ENCODE assay signal across 1 cellular context in the genomic region with DNA sequence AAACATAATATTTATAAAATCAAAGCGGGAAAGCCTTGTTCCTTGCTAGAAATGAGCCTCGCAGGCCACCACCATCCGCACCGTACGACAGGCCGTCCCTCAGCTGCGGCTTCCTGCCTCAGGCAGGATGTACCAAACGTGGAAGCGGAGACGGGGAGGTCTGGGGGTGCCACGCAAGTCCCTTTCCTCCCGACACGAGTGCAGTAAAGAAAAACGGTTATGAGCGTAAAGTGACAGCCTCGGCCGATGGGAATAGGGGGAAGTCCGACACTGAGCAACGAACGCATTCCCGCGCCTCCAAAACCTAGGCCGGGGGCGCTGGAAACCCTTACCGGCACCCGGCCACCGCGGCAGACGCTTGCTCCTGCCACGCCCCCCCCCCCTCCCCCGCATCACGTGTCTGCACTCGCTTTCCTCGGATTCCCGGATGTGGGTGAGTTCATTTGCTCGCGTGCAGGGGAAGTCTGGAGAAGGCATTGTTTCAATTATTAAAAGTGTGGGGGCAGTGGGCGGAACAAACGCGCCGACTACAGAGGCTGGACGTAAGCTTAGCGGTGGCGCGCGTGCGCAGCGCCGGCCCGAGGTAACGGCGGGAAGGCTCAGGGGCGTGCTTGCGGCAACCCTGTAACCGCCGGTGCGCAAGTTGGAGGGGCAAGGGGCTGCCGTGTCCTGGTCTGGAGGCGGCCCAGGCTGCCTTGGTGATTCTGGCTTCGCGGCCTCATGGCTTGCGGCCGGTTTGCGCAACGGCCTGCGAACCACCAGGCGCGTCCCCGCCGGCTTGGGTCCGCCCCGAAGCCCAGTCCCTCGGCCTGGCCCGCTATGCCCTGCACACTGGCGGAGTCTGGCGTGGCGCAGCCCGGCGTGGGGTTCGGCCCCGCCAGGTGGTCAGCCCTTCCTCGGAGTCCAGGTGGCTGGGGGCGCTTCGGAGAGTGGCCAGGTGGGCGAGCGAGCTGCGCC.
TF ChIP-seq lines count a peak whose summit lies in the region.

A gene with protein sequence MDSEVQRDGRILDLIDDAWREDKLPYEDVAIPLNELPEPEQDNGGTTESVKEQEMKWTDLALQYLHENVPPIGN (minus strand): TSS at position 366 of the 957 bp plus-strand sequence. CDS start 3,081 bp downstream, outside the sequence.
A gene (plus strand): TSS at position 438 of the 957 bp plus-strand sequence. CDS start 9,264 bp downstream, outside the sequence.

TF ChIP-seq in HepG2, 621 proteins besides CTCF, POLR2A, EP300 and RAD21 (continued from another document and continues in another):
- TF ChIP-seq JUNB (CRISPR knock-in tag; IDR thresholded peaks at IDR 0.05; ENCODE audit: borderline replicate concordance) (no peak; the same call in 1 of the 2 replicates), ZNF354B (CRISPR knock-in tag; IDR thresholded peaks at IDR 0.05) (no peak), JARID2 (CRISPR knock-in tag; IDR thresholded peaks at IDR 0.05; ENCODE audit: insufficient replicate concordance) (peak; percentile 61), ZNF160 (CRISPR knock-in tag; IDR thresholded peaks at IDR 0.05) (no peak), GATAD2A (CRISPR knock-in tag; IDR thresholded peaks at IDR 0.05) (no peak; the same call in 1 of the 2 replicates), ZNF335 (CRISPR knock-in tag; IDR thresholded peaks at IDR 0.05) (0 out of 2 replicates have a peak, but pooled peaks have one; percentile 58), RFXAP (CRISPR knock-in tag; IDR thresholded peaks at IDR 0.05; ENCODE audit: borderline replicate concordance) (peak; percentile 49; the same call in 1 of the 2 replicates), ATF7 (IDR thresholded peaks at IDR 0.05) (peak; percentile 56), ATF7 (CRISPR knock-in tag; IDR thresholded peaks at IDR 0.05) (no peak), RBM22 (optimal IDR thresholded peaks at IDR 0.05; ENCODE audit: low read length) (no peak), ESRRA (CRISPR knock-in tag; IDR thresholded peaks at IDR 0.05; ENCODE audit: low read depth) (no peak; the same call in none of the 2 replicates), ZNF780A (CRISPR knock-in tag; IDR thresholded peaks at IDR 0.05) (0 out of 2 replicates have a peak, but pooled peaks have one; percentile 51), MTF2 (CRISPR knock-in tag; IDR thresholded peaks at IDR 0.05; ENCODE audit: borderline replicate concordance) (no peak), CBX2 (IDR thresholded peaks at IDR 0.05; ENCODE audit: low read depth, low read length) (no peak), CBX2 (CRISPR knock-in tag; IDR thresholded peaks at IDR 0.05; ENCODE audit: low read depth) (0 out of 2 replicates have a peak, but pooled peaks have one; percentile 69), MATR3 (CRISPR knock-in tag; IDR thresholded peaks at IDR 0.05) (peak; percentile 28; the same call in 1 of the 2 replicates), ZMYM3 (CRISPR knock-in tag; IDR thresholded peaks at IDR 0.05) (no peak; the same call in 1 of the 2 replicates), SNAI1 (CRISPR knock-in tag; IDR thresholded peaks at IDR 0.05; ENCODE audit: borderline replicate concordance) (0 out of 2 replicates have a peak, but pooled peaks have one; percentile 71), ZNF138 (CRISPR knock-in tag; IDR thresholded peaks at IDR 0.05; ENCODE audit: low read depth) (peak; percentile 86; the same call in 1 of the 2 replicates), KAT8 (CRISPR knock-in tag; IDR thresholded peaks at IDR 0.05) (peak; percentile 91), ZNF883 (CRISPR knock-in tag; IDR thresholded peaks at IDR 0.05; ENCODE audit: not compliant biosample characterization) (peak; percentile 89), AGO1 (IDR thresholded peaks at IDR 0.05; ENCODE audit: low read depth, low read length, poor library complexity, severe bottlenecking) (no peak), TBP (CRISPR knock-in tag; IDR thresholded peaks at IDR 0.05) (0 out of 2 replicates have a peak, but pooled peaks have one; percentile 57), ZNF792 (CRISPR knock-in tag; IDR thresholded peaks at IDR 0.05) (peak; percentile 72), DNMT3B (CRISPR knock-in tag; conservative IDR thresholded peaks at IDR 0.05) (0 out of 2 replicates have a peak, but pooled peaks have one; percentile 19), HNRNPUL1 (IDR thresholded peaks at IDR 0.05; ENCODE audit: low read depth, low read length) (peak; percentile 41; the same call in 1 of the 2 replicates), SRSF9 (IDR thresholded peaks at IDR 0.05; ENCODE audit: borderline replicate concordance, insufficient read depth, low read depth, low read length, poor library complexity, severe bottlenecking) (no peak), ZNF672 (CRISPR knock-in tag; IDR thresholded peaks at IDR 0.05) (no peak), KDM5A (IDR thresholded peaks at IDR 0.05; ENCODE audit: borderline replicate concordance, low read length) (peak; percentile 75; the same call in 1 of the 2 replicates), SOX13 (IDR thresholded peaks at IDR 0.05) (peak; percentile 90), SOX13 (CRISPR knock-in tag; conservative IDR thresholded peaks at IDR 0.05 in 1 of 2, IDR thresholded peaks at IDR 0.05 in 1 of 2) (peak in 1 of 2 experiments; percentile 92; a peak in 2 of 4 replicates), ZNF766 (CRISPR knock-in tag; IDR thresholded peaks at IDR 0.05; ENCODE audit: borderline replicate concordance) (0 out of 2 replicates have a peak, but pooled peaks have one; percentile 50), ZNF567 (CRISPR knock-in tag; IDR thresholded peaks at IDR 0.05; ENCODE audit: borderline replicate concordance) (no peak; the same call in 1 of the 2 replicates)
- TF ChIP-seq, protein P1, sequence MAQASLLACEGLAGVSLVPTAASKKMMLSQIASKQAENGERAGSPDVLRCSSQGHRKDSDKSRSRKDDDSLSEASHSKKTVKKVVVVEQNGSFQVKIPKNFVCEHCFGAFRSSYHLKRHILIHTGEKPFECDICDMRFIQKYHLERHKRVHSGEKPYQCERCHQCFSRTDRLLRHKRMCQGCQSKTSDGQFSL (CRISPR knock-in tag; IDR thresholded peaks at IDR 0.05) = peak; percentile 95
- TF ChIP-seq, protein P2, sequence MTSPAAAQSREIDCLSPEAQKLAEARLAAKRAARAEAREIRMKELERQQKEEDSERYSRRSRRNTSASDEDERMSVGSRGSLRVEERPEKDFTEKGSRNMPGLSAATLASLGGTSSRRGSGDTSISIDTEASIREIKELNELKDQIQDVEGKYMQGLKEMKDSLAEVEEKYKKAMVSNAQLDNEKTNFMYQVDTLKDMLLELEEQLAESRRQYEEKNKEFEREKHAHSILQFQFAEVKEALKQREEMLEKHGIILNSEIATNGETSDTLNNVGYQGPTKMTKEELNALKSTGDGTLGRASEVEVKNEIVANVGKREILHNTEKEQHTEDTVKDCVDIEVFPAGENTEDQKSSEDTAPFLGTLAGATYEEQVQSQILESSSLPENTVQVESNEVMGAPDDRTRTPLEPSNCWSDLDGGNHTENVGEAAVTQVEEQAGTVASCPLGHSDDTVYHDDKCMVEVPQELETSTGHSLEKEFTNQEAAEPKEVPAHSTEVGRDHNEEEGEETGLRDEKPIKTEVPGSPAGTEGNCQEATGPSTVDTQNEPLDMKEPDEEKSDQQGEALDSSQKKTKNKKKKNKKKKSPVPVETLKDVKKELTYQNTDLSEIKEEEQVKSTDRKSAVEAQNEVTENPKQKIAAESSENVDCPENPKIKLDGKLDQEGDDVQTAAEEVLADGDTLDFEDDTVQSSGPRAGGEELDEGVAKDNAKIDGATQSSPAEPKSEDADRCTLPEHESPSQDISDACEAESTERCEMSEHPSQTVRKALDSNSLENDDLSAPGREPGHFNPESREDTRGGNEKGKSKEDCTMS (CRISPR knock-in tag; conservative IDR thresholded peaks at IDR 0.05) = no peak
- TF ChIP-seq, protein P3, sequence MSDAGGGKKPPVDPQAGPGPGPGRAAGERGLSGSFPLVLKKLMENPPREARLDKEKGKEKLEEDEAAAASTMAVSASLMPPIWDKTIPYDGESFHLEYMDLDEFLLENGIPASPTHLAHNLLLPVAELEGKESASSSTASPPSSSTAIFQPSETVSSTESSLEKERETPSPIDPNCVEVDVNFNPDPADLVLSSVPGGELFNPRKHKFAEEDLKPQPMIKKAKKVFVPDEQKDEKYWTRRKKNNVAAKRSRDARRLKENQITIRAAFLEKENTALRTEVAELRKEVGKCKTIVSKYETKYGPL (CRISPR knock-in tag; IDR thresholded peaks at IDR 0.05) = no peak
- TF ChIP-seq, protein P4, sequence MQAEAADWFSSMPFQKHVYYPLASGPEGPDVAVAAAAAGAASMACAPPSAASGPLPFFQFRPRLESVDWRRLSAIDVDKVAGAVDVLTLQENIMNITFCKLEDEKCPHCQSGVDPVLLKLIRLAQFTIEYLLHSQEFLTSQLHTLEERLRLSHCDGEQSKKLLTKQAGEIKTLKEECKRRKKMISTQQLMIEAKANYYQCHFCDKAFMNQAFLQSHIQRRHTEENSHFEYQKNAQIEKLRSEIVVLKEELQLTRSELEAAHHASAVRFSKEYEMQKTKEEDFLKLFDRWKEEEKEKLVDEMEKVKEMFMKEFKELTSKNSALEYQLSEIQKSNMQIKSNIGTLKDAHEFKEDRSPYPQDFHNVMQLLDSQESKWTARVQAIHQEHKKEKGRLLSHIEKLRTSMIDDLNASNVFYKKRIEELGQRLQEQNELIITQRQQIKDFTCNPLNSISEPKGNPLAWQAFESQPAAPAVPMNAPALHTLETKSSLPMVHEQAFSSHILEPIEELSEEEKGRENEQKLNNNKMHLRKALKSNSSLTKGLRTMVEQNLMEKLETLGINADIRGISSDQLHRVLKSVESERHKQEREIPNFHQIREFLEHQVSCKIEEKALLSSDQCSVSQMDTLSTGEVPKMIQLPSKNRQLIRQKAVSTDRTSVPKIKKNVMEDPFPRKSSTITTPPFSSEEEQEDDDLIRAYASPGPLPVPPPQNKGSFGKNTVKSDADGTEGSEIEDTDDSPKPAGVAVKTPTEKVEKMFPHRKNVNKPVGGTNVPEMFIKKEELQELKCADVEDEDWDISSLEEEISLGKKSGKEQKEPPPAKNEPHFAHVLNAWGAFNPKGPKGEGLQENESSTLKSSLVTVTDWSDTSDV (CRISPR knock-in tag; IDR thresholded peaks at IDR 0.05) = no peak
- TF ChIP-seq, protein P5, sequence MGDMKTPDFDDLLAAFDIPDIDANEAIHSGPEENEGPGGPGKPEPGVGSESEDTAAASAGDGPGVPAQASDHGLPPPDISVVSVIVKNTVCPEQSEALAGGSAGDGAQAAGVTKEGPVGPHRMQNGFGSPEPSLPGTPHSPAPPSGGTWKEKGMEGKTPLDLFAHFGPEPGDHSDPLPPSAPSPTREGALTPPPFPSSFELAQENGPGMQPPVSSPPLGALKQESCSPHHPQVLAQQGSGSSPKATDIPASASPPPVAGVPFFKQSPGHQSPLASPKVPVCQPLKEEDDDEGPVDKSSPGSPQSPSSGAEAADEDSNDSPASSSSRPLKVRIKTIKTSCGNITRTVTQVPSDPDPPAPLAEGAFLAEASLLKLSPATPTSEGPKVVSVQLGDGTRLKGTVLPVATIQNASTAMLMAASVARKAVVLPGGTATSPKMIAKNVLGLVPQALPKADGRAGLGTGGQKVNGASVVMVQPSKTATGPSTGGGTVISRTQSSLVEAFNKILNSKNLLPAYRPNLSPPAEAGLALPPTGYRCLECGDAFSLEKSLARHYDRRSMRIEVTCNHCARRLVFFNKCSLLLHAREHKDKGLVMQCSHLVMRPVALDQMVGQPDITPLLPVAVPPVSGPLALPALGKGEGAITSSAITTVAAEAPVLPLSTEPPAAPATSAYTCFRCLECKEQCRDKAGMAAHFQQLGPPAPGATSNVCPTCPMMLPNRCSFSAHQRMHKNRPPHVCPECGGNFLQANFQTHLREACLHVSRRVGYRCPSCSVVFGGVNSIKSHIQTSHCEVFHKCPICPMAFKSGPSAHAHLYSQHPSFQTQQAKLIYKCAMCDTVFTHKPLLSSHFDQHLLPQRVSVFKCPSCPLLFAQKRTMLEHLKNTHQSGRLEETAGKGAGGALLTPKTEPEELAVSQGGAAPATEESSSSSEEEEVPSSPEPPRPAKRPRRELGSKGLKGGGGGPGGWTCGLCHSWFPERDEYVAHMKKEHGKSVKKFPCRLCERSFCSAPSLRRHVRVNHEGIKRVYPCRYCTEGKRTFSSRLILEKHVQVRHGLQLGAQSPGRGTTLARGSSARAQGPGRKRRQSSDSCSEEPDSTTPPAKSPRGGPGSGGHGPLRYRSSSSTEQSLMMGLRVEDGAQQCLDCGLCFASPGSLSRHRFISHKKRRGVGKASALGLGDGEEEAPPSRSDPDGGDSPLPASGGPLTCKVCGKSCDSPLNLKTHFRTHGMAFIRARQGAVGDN (CRISPR knock-in tag; IDR thresholded peaks at IDR 0.05) = peak; percentile 96
- TF ChIP-seq, protein P6, sequence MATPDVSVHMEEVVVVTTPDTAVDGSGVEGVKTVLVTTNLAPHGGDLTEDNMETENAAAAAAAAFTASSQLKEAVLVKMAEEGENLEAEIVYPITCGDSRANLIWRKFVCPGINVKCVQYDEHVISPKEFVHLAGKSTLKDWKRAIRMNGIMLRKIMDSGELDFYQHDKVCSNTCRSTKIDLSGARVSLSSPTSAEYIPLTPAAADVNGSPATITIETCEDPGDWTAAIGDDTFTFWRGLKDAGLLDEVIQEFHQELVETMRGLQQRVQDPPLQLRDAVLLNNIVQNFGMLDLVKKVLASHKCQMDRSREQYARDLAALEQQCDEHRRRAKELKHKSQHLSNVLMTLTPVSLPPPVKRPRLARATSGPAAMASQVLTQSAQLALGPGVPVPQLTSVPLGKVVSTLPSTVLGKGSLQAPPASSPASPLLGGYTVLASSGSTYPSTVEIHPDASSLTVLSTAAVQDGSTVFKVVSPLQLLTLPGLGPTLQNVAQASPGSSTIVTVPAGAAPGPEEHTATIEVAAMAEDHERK (CRISPR knock-in tag; IDR thresholded peaks at IDR 0.05; ENCODE audit: low read depth) = no peak; the same call in 1 of the 2 replicates
- TF ChIP-seq, protein P7, sequence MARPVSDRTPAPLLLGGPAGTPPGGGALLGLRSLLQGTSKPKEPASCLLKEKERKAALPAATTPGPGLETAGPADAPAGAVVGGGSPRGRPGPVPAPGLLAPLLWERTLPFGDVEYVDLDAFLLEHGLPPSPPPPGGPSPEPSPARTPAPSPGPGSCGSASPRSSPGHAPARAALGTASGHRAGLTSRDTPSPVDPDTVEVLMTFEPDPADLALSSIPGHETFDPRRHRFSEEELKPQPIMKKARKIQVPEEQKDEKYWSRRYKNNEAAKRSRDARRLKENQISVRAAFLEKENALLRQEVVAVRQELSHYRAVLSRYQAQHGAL (CRISPR knock-in tag; IDR thresholded peaks at IDR 0.05; ENCODE audit: not compliant biosample characterization) = peak; percentile 25
- TF ChIP-seq, protein P8, sequence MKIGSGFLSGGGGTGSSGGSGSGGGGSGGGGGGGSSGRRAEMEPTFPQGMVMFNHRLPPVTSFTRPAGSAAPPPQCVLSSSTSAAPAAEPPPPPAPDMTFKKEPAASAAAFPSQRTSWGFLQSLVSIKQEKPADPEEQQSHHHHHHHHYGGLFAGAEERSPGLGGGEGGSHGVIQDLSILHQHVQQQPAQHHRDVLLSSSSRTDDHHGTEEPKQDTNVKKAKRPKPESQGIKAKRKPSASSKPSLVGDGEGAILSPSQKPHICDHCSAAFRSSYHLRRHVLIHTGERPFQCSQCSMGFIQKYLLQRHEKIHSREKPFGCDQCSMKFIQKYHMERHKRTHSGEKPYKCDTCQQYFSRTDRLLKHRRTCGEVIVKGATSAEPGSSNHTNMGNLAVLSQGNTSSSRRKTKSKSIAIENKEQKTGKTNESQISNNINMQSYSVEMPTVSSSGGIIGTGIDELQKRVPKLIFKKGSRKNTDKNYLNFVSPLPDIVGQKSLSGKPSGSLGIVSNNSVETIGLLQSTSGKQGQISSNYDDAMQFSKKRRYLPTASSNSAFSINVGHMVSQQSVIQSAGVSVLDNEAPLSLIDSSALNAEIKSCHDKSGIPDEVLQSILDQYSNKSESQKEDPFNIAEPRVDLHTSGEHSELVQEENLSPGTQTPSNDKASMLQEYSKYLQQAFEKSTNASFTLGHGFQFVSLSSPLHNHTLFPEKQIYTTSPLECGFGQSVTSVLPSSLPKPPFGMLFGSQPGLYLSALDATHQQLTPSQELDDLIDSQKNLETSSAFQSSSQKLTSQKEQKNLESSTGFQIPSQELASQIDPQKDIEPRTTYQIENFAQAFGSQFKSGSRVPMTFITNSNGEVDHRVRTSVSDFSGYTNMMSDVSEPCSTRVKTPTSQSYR (CRISPR knock-in tag; IDR thresholded peaks at IDR 0.05; ENCODE audit: borderline replicate concordance) = peak; percentile 7; the same call in 1 of the 2 replicates
